ENCODE assay signal across 1 cellular context in the genomic region with DNA sequence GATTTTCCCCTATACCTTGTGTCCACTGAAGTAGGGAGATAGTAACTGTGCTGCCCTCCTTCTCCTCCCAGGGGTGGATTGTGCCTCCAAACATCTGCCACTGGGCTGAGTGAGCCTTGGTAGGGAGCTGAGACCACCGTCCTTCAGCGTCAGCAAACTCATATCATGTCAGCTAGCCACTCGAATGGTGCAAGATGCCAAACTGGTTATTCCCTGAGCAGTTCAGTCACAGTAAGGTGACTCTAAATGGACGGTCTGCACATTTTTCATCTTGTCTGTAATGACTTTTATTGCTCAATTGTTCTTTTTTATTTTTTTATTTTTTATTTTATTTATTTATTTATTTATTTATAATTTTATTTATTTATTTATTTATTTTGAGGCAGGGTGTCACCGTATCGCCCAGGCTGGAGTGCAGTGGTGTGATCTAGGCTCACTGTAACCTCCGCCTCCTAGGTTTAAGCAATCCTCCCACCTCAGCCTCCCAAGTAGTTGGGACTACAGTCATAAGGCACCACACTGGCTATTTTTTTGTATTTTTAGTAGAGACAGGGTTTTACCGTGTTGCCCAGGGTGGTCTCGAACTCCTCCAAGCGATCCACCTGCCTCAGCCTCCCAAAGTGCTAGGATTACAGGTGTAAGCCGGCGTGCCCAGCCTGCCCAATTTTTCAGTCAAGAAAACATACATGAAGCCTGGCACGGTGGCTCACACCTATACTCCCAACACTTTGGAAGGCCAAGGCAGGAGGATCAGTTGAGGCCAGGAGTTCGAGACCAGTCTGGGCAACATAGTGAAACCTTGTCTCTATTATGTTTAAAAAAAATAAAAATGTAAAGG.
TF ChIP-seq lines count a peak whose summit lies in the region.

No MANE protein-coding gene starts in this region.

TF ChIP-seq in H1, 55 proteins besides CTCF, POLR2A, EP300 and RAD21:
- TF ChIP-seq SP4 (IDR thresholded peaks at IDR 0.05; ENCODE audit: low read length) (no peak), E2F6 (IDR thresholded peaks at IDR 0.05) (no peak), KDM1A (IDR thresholded peaks at IDR 0.05; ENCODE audit: borderline replicate concordance, low read length) (no peak), CHD2 (IDR thresholded peaks at IDR 0.05; ENCODE audit: low read length) (no peak)
- TF ChIP-seq, protein P1, sequence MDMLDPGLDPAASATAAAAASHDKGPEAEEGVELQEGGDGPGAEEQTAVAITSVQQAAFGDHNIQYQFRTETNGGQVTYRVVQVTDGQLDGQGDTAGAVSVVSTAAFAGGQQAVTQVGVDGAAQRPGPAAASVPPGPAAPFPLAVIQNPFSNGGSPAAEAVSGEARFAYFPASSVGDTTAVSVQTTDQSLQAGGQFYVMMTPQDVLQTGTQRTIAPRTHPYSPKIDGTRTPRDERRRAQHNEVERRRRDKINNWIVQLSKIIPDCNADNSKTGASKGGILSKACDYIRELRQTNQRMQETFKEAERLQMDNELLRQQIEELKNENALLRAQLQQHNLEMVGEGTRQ (IDR thresholded peaks at IDR 0.05; ENCODE audit: low read length): no peak
